1 cellular context compared by ENCODE assay signal in the genomic region with DNA sequence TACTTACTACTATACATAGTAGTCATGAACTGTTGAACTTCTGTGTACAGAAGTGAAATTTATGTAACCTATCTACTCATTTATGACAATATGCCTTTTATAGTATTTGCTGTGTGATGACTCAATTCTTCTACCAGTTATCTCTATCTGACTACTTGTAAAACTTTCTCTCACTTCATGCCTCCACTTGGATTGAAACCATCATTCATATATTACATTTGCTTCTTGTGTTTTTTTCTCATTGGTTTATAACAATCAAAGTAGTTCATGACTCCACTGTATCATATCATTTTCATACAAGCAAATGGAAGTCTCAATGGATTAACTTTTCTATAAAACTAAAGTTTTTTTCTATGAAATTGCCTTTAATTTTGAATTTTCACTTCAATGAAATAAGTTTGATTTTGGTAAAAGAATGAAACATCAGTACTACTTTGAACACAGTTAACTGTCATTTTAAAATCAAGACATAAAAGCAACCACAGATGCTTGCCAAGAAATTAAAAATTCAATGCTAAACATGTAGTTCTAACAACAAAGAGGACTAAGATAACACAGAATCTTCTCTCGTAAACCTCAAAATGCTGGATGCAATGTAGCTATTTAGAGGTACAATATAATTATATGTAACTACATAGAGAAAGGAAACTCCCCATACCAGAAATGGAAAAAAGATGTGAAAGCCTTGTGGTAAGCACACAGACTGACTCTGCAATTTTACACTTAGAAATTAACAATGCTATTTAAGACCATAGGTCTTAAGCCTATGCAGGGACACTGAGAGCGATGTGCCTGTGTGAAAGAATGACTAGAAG.
A peak's percentile ranks its signal among the peaks of the same experiment; 100 is the strongest.
TF ChIP-seq lines count a peak whose summit lies in the region.

No MANE protein-coding gene starts in this region.

TF ChIP-seq in GM12878, 131 proteins besides CTCF, POLR2A, EP300 and RAD21 (continued from another document and continues in another):
- TF ChIP-seq, protein P1, sequence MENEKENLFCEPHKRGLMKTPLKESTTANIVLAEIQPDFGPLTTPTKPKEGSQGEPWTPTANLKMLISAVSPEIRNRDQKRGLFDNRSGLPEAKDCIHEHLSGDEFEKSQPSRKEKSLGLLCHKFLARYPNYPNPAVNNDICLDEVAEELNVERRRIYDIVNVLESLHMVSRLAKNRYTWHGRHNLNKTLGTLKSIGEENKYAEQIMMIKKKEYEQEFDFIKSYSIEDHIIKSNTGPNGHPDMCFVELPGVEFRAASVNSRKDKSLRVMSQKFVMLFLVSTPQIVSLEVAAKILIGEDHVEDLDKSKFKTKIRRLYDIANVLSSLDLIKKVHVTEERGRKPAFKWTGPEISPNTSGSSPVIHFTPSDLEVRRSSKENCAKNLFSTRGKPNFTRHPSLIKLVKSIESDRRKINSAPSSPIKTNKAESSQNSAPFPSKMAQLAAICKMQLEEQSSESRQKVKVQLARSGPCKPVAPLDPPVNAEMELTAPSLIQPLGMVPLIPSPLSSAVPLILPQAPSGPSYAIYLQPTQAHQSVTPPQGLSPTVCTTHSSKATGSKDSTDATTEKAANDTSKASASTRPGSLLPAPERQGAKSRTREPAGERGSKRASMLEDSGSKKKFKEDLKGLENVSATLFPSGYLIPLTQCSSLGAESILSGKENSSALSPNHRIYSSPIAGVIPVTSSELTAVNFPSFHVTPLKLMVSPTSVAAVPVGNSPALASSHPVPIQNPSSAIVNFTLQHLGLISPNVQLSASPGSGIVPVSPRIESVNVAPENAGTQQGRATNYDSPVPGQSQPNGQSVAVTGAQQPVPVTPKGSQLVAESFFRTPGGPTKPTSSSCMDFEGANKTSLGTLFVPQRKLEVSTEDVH (IDR thresholded peaks at IDR 0.05; ENCODE audit: low read depth, partially characterized antibody): no peak
- TF ChIP-seq MTA3 (IDR thresholded peaks at IDR 0.05; ENCODE audit: borderline replicate concordance, low read length): peak; percentile 87; the same call in 1 of the 2 replicates
- TF ChIP-seq, protein P2, sequence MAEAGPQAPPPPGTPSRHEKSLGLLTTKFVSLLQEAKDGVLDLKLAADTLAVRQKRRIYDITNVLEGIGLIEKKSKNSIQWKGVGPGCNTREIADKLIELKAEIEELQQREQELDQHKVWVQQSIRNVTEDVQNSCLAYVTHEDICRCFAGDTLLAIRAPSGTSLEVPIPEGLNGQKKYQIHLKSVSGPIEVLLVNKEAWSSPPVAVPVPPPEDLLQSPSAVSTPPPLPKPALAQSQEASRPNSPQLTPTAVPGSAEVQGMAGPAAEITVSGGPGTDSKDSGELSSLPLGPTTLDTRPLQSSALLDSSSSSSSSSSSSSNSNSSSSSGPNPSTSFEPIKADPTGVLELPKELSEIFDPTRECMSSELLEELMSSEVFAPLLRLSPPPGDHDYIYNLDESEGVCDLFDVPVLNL (IDR thresholded peaks at IDR 0.05; ENCODE audit: low read depth, low read length): no peak
- TF ChIP-seq, protein P3, sequence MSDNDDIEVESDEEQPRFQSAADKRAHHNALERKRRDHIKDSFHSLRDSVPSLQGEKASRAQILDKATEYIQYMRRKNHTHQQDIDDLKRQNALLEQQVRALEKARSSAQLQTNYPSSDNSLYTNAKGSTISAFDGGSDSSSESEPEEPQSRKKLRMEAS (IDR thresholded peaks at IDR 0.05; ENCODE audit: low read depth, low read length): no peak
- no peak for TF ChIP-seq POU2F2 (IDR thresholded peaks at IDR 0.05; ENCODE audit: borderline replicate concordance, low read depth, low read length)
- TF ChIP-seq YY1 (IDR thresholded peaks at IDR 0.05; ENCODE audit: low read depth, low read length): 0 out of 2 replicates have a peak, but pooled peaks have one; percentile 6
- no peak for TF ChIP-seq RAD51 (IDR thresholded peaks at IDR 0.05)
- peak; percentile 60 for TF ChIP-seq NBN (IDR thresholded peaks at IDR 0.05)
- no peak for TF ChIP-seq STAT1 (conservative IDR thresholded peaks at IDR 0.05)
- no peak for TF ChIP-seq ESRRA (IDR thresholded peaks at IDR 0.05; ENCODE audit: low read length)
- no peak for TF ChIP-seq ZNF622 (IDR thresholded peaks at IDR 0.05)
- TF ChIP-seq, protein P4, sequence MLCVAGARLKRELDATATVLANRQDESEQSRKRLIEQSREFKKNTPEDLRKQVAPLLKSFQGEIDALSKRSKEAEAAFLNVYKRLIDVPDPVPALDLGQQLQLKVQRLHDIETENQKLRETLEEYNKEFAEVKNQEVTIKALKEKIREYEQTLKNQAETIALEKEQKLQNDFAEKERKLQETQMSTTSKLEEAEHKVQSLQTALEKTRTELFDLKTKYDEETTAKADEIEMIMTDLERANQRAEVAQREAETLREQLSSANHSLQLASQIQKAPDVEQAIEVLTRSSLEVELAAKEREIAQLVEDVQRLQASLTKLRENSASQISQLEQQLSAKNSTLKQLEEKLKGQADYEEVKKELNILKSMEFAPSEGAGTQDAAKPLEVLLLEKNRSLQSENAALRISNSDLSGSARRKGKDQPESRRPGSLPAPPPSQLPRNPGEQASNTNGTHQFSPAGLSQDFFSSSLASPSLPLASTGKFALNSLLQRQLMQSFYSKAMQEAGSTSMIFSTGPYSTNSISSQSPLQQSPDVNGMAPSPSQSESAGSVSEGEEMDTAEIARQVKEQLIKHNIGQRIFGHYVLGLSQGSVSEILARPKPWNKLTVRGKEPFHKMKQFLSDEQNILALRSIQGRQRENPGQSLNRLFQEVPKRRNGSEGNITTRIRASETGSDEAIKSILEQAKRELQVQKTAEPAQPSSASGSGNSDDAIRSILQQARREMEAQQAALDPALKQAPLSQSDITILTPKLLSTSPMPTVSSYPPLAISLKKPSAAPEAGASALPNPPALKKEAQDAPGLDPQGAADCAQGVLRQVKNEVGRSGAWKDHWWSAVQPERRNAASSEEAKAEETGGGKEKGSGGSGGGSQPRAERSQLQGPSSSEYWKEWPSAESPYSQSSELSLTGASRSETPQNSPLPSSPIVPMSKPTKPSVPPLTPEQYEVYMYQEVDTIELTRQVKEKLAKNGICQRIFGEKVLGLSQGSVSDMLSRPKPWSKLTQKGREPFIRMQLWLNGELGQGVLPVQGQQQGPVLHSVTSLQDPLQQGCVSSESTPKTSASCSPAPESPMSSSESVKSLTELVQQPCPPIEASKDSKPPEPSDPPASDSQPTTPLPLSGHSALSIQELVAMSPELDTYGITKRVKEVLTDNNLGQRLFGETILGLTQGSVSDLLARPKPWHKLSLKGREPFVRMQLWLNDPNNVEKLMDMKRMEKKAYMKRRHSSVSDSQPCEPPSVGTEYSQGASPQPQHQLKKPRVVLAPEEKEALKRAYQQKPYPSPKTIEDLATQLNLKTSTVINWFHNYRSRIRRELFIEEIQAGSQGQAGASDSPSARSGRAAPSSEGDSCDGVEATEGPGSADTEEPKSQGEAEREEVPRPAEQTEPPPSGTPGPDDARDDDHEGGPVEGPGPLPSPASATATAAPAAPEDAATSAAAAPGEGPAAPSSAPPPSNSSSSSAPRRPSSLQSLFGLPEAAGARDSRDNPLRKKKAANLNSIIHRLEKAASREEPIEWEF (IDR thresholded peaks at IDR 0.05; ENCODE audit: insufficient replicate concordance, low read depth, low read length): peak; percentile 60
- TF ChIP-seq, protein P5, sequence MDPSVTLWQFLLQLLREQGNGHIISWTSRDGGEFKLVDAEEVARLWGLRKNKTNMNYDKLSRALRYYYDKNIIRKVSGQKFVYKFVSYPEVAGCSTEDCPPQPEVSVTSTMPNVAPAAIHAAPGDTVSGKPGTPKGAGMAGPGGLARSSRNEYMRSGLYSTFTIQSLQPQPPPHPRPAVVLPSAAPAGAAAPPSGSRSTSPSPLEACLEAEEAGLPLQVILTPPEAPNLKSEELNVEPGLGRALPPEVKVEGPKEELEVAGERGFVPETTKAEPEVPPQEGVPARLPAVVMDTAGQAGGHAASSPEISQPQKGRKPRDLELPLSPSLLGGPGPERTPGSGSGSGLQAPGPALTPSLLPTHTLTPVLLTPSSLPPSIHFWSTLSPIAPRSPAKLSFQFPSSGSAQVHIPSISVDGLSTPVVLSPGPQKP (IDR thresholded peaks at IDR 0.05; ENCODE audit: low read depth, low read length): no peak
- TF ChIP-seq RBBP5 (conservative IDR thresholded peaks at IDR 0.05): 0 out of 2 replicates have a peak, but pooled peaks have one; percentile 65
- peak; percentile 30; the same call in 1 of the 2 replicates for TF ChIP-seq EED (IDR thresholded peaks at IDR 0.05; ENCODE audit: low read depth)
- no peak for TF ChIP-seq NRF1 (conservative IDR thresholded peaks at IDR 0.05; ENCODE audit: low read depth, low read length)
- TF ChIP-seq HDGF (IDR thresholded peaks at IDR 0.05): no peak
- peak; percentile 68 for TF ChIP-seq PML (IDR thresholded peaks at IDR 0.05; ENCODE audit: low read length)
- no peak for TF ChIP-seq ZZZ3 (IDR thresholded peaks at IDR 0.05; ENCODE audit: control insufficient read depth, insufficient read length, low read depth)
- TF ChIP-seq MEF2A (IDR thresholded peaks at IDR 0.05; ENCODE audit: insufficient read depth, low read depth, low read length): peak; percentile 96
- TF ChIP-seq POLR2AphosphoS2 (IDR thresholded peaks at IDR 0.05; ENCODE audit: low read depth, low read length): no peak
- TF ChIP-seq DPF2 (IDR thresholded peaks at IDR 0.05): peak; percentile 74; the same call in 1 of the 2 replicates
- TF ChIP-seq, protein P6, sequence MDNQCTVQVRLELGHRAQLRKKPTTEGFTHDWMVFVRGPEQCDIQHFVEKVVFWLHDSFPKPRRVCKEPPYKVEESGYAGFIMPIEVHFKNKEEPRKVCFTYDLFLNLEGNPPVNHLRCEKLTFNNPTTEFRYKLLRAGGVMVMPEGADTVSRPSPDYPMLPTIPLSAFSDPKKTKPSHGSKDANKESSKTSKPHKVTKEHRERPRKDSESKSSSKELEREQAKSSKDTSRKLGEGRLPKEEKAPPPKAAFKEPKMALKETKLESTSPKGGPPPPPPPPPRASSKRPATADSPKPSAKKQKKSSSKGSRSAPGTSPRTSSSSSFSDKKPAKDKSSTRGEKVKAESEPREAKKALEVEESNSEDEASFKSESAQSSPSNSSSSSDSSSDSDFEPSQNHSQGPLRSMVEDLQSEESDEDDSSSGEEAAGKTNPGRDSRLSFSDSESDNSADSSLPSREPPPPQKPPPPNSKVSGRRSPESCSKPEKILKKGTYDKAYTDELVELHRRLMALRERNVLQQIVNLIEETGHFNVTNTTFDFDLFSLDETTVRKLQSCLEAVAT (IDR thresholded peaks at IDR 0.05): no peak
- no peak for TF ChIP-seq EGR1 (IDR thresholded peaks at IDR 0.05; ENCODE audit: borderline replicate concordance in 1 of 2, low read depth in 2 of 2, low read length in 2 of 2)
- TF ChIP-seq, protein P7, sequence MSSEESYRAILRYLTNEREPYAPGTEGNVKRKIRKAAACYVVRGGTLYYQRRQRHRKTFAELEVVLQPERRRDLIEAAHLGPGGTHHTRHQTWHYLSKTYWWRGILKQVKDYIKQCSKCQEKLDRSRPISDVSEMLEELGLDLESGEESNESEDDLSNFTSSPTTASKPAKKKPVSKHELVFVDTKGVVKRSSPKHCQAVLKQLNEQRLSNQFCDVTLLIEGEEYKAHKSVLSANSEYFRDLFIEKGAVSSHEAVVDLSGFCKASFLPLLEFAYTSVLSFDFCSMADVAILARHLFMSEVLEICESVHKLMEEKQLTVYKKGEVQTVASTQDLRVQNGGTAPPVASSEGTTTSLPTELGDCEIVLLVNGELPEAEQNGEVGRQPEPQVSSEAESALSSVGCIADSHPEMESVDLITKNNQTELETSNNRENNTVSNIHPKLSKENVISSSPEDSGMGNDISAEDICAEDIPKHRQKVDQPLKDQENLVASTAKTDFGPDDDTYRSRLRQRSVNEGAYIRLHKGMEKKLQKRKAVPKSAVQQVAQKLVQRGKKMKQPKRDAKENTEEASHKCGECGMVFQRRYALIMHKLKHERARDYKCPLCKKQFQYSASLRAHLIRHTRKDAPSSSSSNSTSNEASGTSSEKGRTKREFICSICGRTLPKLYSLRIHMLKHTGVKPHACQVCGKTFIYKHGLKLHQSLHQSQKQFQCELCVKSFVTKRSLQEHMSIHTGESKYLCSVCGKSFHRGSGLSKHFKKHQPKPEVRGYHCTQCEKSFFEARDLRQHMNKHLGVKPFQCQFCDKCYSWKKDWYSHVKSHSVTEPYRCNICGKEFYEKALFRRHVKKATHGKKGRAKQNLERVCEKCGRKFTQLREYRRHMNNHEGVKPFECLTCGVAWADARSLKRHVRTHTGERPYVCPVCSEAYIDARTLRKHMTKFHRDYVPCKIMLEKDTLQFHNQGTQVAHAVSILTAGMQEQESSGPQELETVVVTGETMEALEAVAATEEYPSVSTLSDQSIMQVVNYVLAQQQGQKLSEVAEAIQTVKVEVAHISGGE (CRISPR knock-in tag; IDR thresholded peaks at IDR 0.05): no peak
- no peak for TF ChIP-seq CBX3 (IDR thresholded peaks at IDR 0.05; ENCODE audit: borderline replicate concordance, low read depth)
- TF ChIP-seq KAT2A (conservative IDR thresholded peaks at IDR 0.05; ENCODE audit: control insufficient read depth, low read depth, low read length): no peak
- no peak for TF ChIP-seq NFXL1 (IDR thresholded peaks at IDR 0.05; ENCODE audit: borderline replicate concordance)
- TF ChIP-seq, protein P8, sequence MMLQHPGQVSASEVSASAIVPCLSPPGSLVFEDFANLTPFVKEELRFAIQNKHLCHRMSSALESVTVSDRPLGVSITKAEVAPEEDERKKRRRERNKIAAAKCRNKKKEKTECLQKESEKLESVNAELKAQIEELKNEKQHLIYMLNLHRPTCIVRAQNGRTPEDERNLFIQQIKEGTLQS (IDR thresholded peaks at IDR 0.05; ENCODE audit: borderline replicate concordance, extremely low read depth, low read depth, low read length): no peak
- no peak for TF ChIP-seq SP1 (IDR thresholded peaks at IDR 0.05; ENCODE audit: low read depth, low read length)
- TF ChIP-seq CEBPB (IDR thresholded peaks at IDR 0.05; ENCODE audit: borderline replicate concordance in 1 of 2, low read depth in 2 of 2, low read length in 2 of 2): peak in 1 of 2 experiments; percentile 75; a peak in 1 of 4 replicates
- TF ChIP-seq ZBED1 (IDR thresholded peaks at IDR 0.05; ENCODE audit: borderline replicate concordance): peak; percentile 82
- TF ChIP-seq RELA (IDR thresholded peaks at IDR 0.05; ENCODE audit: borderline replicate concordance, partially characterized antibody): no peak
- no peak for TF ChIP-seq SMAD1 (IDR thresholded peaks at IDR 0.05; ENCODE audit: low read depth, partially characterized antibody)
- TF ChIP-seq CHD4 (IDR thresholded peaks at IDR 0.05): no peak
- TF ChIP-seq BMI1 (IDR thresholded peaks at IDR 0.05; ENCODE audit: borderline replicate concordance): peak; percentile 69
- TF ChIP-seq, protein P9, sequence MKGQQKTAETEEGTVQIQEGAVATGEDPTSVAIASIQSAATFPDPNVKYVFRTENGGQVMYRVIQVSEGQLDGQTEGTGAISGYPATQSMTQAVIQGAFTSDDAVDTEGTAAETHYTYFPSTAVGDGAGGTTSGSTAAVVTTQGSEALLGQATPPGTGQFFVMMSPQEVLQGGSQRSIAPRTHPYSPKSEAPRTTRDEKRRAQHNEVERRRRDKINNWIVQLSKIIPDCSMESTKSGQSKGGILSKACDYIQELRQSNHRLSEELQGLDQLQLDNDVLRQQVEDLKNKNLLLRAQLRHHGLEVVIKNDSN (IDR thresholded peaks at IDR 0.05; ENCODE audit: borderline replicate concordance, extremely low read length, insufficient read depth, low read depth, low read length): no peak
